In genomic region chr10:70549962-70550845, GRCh38 we compare ENCODE assay signal across 8 cellular contexts. TPM values are rescaled to one million over a fixed set of nuclear protein-coding genes. Genes with fewer than 3 reads are reported as not detected.
DNase-seq lines count a peak whose midpoint lies in the region; TF ChIP-seq lines count a peak whose summit lies in the region.

No MANE protein-coding gene starts in this region.

- no peak overlapping the region for H2AFZ ChIP-seq in trophoblast cell (ENCODE audit: insufficient read depth, low read length, poor library complexity)

- H3K27ac ChIP-seq in RWPE1 (no peak overlapping the region), trophoblast cell (ENCODE audit: low read depth, low read length) (no peak overlapping the region)

- TF ChIP-seq CTCF in RWPE1 (conservative IDR thresholded peaks at IDR 0.05; ENCODE audit: low read depth): peak; percentile 82

- no peaks in the 10 kb centered on the region for H3K27me3 ChIP-seq in trophoblast cell (ENCODE audit: insufficient read depth, low read length)

- no peaks in the 10 kb centered on the region for H3K79me2 ChIP-seq in trophoblast cell (ENCODE audit: control insufficient read depth, insufficient read depth, low read length, poor library complexity)

- H4K91ac ChIP-seq in trophoblast cell (ENCODE audit: low read depth, low read length): no peak overlapping the region

- H3K79me1 ChIP-seq in trophoblast cell (ENCODE audit: low read length): no peaks in the 10 kb centered on the region

- no peak overlapping the region for H4K12ac ChIP-seq in trophoblast cell (ENCODE audit: low read depth, low read length)

- H2BK5ac ChIP-seq in trophoblast cell (ENCODE audit: low read depth, low read length, poor library complexity): no peak overlapping the region

- no peak overlapping the region for H2BK12ac ChIP-seq in trophoblast cell (ENCODE audit: low read length)

- H3K23ac ChIP-seq in trophoblast cell (ENCODE audit: low read length): no peak overlapping the region

- no peak overlapping the region for H2AK5ac ChIP-seq in trophoblast cell (ENCODE audit: low read length)

- H3K4me3 ChIP-seq in trophoblast cell (ENCODE audit: low read depth, low read length): no peak overlapping the region

- DNase-seq in EH (ENCODE audit: low read depth): peak; percentile 70
- peak; percentile 57 for DNase-seq in HT1080 (ENCODE audit: low read depth)
- DNase-seq in RWPE1 (ENCODE audit: low spot score): peak; percentile 80
- DNase-seq in activated effector memory CD4-positive, alpha-beta T cell treated with Interleukin-2 at 50 U/mL for 16 hours: peak; percentile 59
- DNase-seq in germinal center (ENCODE audit: low spot score): peak; percentile 75
- DNase-seq in trophoblast cell: peak; percentile 63 to 79
- DNase-seq in ureter (ENCODE audit: low spot score): peak; percentile 74
- no peak for DNase-seq in SW 1271 (lab: John Stamatoyannopoulos, UW)

- H3K36me3 ChIP-seq in trophoblast cell (ENCODE audit: control insufficient read depth in 1 of 2, insufficient read depth in 2 of 2, low read length in 2 of 2): no peaks in the 10 kb centered on the region

- no peak overlapping the region for H3K4ac ChIP-seq in trophoblast cell (ENCODE audit: low read depth, low read length)

- H3K9me3 ChIP-seq in trophoblast cell (ENCODE audit: insufficient read depth, low read depth, low read length): peaks cover 2% of the 10 kb centered on the region

- no peak overlapping the region for H3K14ac ChIP-seq in trophoblast cell (ENCODE audit: low read length)

- CTCF ChIA-PET in RWPE1 (lab: Yijun Ruan, JAX): interaction anchor here (0.6 to 2.7 kb wide), 13 partner anchors 9 to 353 kb away, joined by 3 to 24 read pairs (median 3); no protein-coding TSS in a partner anchor

- WGBS in trophoblast cell (ENCODE audit: extremely low coverage, insufficient coverage, insufficient read length): no CpG with 5 or more reads among the region's 9 CpGs

- H2BK120ac ChIP-seq in trophoblast cell (ENCODE audit: insufficient read depth, low read length, poor library complexity): no peak overlapping the region

- H3K18ac ChIP-seq in trophoblast cell (ENCODE audit: low read length): no peak overlapping the region

- H3K4me1 ChIP-seq in trophoblast cell (ENCODE audit: control insufficient read depth in 1 of 2, insufficient read depth in 2 of 2, low read length in 2 of 2): peaks cover 0 to 4% of the 10 kb centered on the region in 2 experiments

- H4K8ac ChIP-seq in trophoblast cell (ENCODE audit: low read depth, low read length): no peak overlapping the region

- POLR2A ChIA-PET in RWPE1 (lab: Yijun Ruan, JAX; ENCODE audit: low non-redundant PET): no interaction called here

- no peak overlapping the region for H3K9ac ChIP-seq in trophoblast cell (ENCODE audit: low read length)

- H3K4me2 ChIP-seq in trophoblast cell (ENCODE audit: low read length): no peak overlapping the region

RNA-seq across cellular contexts. Expression of gene PRF1, which starts 52.3 kb away (rescaled TPM):
- total RNA-seq in HT1080 (2014; rRNA removed; shearing (Covaris generic)): not detected in 2 replicates
- polyA plus RNA-seq in HT1080 (2015; cell fraction: cytosol; rRNA removed): not detected in 2 replicates
- polyA plus RNA-seq in HT1080 (2015; cell fraction: nucleus; rRNA removed): not detected in 2 replicates
- polyA plus RNA-seq in trophoblast cell (2013): not detected in 2 replicates
- total RNA-seq in ureter: 4.1 TPM

Comparison
In these comparisons a context has a peak if more than half of its experiments do, and no peak if none do; other contexts are left out.
1. DNase-seq: peak in EH (single experiment), HT1080 (single experiment), RWPE1 (single experiment), activated effector memory CD4-positive, alpha-beta T cell treated with Interleukin-2 at 50 U/mL for 16 hours (single experiment), germinal center (single experiment), trophoblast cell (2 of 2) and ureter (single experiment); none in SW 1271 (0 of 2).